In the genomic region with DNA sequence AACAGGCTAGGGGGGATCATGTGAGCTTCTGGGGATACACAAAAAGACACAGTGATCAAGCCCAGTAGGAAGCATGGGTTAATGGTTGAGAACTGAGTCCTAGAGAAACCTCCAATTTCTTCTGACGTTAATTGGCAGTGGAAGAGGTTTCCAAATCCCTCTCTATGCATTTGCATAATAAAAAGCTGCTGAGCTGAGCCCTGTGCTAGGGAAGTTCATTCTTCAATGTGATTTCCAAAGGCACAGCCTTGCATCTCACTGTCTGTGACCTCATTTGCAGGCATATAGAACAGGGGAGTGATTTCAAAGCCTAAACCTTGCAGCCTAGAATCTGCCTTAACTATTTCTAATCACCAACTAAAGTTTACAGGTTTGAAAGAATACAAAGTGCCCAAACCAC, we compare ENCODE assay signal across 24 cellular contexts. TPM values are rescaled to one million over a fixed set of nuclear protein-coding genes. Genes with fewer than 3 reads are reported as not detected.
A peak's percentile ranks its signal among the peaks of the same experiment; 100 is the strongest.
DNase-seq lines count a peak whose midpoint lies in the region; ATAC-seq, FAIRE-seq and TF ChIP-seq lines count a peak whose summit lies in the region.
"Had no signal": no experiment of that assay in that cellular context is flagged by ENCODE, and none has a peak within 500 bp of the region (broad histone marks: within the 10 kb centered on the region; RNA-seq: fewer than 3 reads in every experiment).

No MANE protein-coding gene starts in this region.

- no peak overlapping the region for H3K23ac ChIP-seq in H1 (ENCODE audit: insufficient read length)

- no peak overlapping the region for H2BK20ac ChIP-seq in H1 (ENCODE audit: low read length)

- no peak overlapping the region for H2AK5ac ChIP-seq in H1 (ENCODE audit: low read depth, low read length)

- peak overlapping the region in 1 of 2 experiments; percentile 16; a peak in 1 of 4 replicates for H3K4me2 ChIP-seq in H1 (ENCODE audit: insufficient read depth in 1 of 2, low read depth in 2 of 2, low read length in 2 of 2)
- H3K4me2 ChIP-seq: A549 had no signal

- no peak for TF ChIP-seq EP300 in H1 (IDR thresholded peaks at IDR 0.05; ENCODE audit: borderline replicate concordance in 1 of 2, low read depth in 2 of 2, low read length in 2 of 2)

- H2BK120ac ChIP-seq in H1 (replicated peaks; ENCODE audit: low read depth, low read length), result no peak overlapping the region

- intact Hi-C loops in activated CD4-positive, alpha-beta T cell treated with anti-CD3 and anti-CD28 coated beads, Interleukin-2, amount 10 ng/mL, durations not matched to agents 24 days and 14 days (cut with micrococcal nuclease), result no loop called here

- H3K9me3 Mint-ChIP-seq in activated CD4-positive, alpha-beta T cell treated with anti-CD3 and anti-CD28 coated beads, Interleukin-2, amount 10 ng/mL, durations not matched to agents 24 days and 14 days, result no peaks in the 10 kb centered on the region

- no peak overlapping the region for H3K4me3 Mint-ChIP-seq in activated CD4-positive, alpha-beta T cell treated with anti-CD3 and anti-CD28 coated beads, Interleukin-2, amount 10 ng/mL, durations not matched to agents 24 days and 14 days
- H3K4me3 Mint-ChIP-seq: CD8-positive, alpha-beta memory T cell; T-cell had no signal

- no peaks in the 10 kb centered on the region for H3K36me3 Mint-ChIP-seq in activated CD4-positive, alpha-beta T cell treated with anti-CD3 and anti-CD28 coated beads, Interleukin-2, amount 10 ng/mL, durations not matched to agents 24 days and 14 days (ENCODE audit: low read depth)
- H3K36me3 Mint-ChIP-seq: CD8-positive, alpha-beta memory T cell; T-cell had no signal

- H4K91ac ChIP-seq in H1 (replicated peaks; ENCODE audit: insufficient read length, low read length), result no peak overlapping the region

- no peak overlapping the region for H3K27ac ChIP-seq in H1 (ENCODE audit: low read depth, low read length)
- H3K27ac ChIP-seq: A549, HL-60, RWPE1 had no signal

- no peaks in the 10 kb centered on the region for H4K20me1 ChIP-seq in H1 (replicated peaks in 1 of 2; ENCODE audit: control insufficient read depth in 1 of 2, insufficient read depth in 2 of 2, low read length in 2 of 2)

- TF ChIP-seq POLR2A in H1 (IDR thresholded peaks at IDR 0.05; ENCODE audit: control extremely low read depth in 1 of 2, low read depth in 2 of 2, low read length in 2 of 2), result no peak

- H4K5ac ChIP-seq in H1 (ENCODE audit: insufficient read length, low read depth, low read length), result no peak overlapping the region

- no peaks in the 10 kb centered on the region for H3K9me3 ChIP-seq in H1 (ENCODE audit: insufficient read depth in 2 of 2, low read depth in 1 of 2, low read length in 1 of 2)
- H3K9me3 ChIP-seq: A549 had no signal

- H3K4me1 ChIP-seq in H1 (replicated peaks in 1 of 4; ENCODE audit: control insufficient read depth in 3 of 4, insufficient read depth in 4 of 4, low read length in 3 of 4), result peaks cover 0 to 14% (median 4%) of the 10 kb centered on the region in 4 experiments; a peak in 3 of 7 replicates
- H3K4me1 ChIP-seq: A549 had no signal

- no peaks in the 10 kb centered on the region for H3K79me2 ChIP-seq in H1 (ENCODE audit: control insufficient read depth in 1 of 2, insufficient read depth in 2 of 2, low read length in 2 of 2)

- POLR2A ChIA-PET in H1 (lab: Charles Lee; ENCODE audit: partially characterized antibody), result no interaction called here

- no peaks in the 10 kb centered on the region for H3K27me3 ChIP-seq in H1 (replicated peaks in 1 of 4; ENCODE audit: control insufficient read depth in 3 of 4, extremely low read depth in 1 of 4, insufficient read depth in 3 of 4, low read length in 3 of 4)

- no peak overlapping the region for H2BK5ac ChIP-seq in H1 (ENCODE audit: low read depth, low read length)

- H2BK12ac ChIP-seq in H1 (ENCODE audit: low read depth, low read length), result no peak overlapping the region

- TF ChIP-seq RAD21 in H1 (IDR thresholded peaks at IDR 0.05 in 1 of 2, conservative IDR thresholded peaks at IDR 0.05 in 1 of 2; ENCODE audit: low read depth in 2 of 2, low read length in 2 of 2), result no peak

- no peaks in the 10 kb centered on the region for H3K36me3 ChIP-seq in H1 (ENCODE audit: control insufficient read depth in 2 of 4, insufficient read depth in 4 of 4, low read length in 3 of 4)

- no peak overlapping the region for H3K18ac ChIP-seq in H1 (ENCODE audit: extremely low read depth, low read length)

- no peaks in the 10 kb centered on the region for H3K4me1 Mint-ChIP-seq in activated CD4-positive, alpha-beta T cell treated with anti-CD3 and anti-CD28 coated beads, Interleukin-2, amount 10 ng/mL, durations not matched to agents 24 days and 14 days
- H3K4me1 Mint-ChIP-seq: CD8-positive, alpha-beta memory T cell; T-cell had no signal

- peak; percentile 15 for DNase-seq in activated CD4-positive, alpha-beta T cell treated with anti-CD3 and anti-CD28 coated beads, Interleukin-2, amount 10 ng/mL, durations not matched to agents 24 days and 14 days
- DNase-seq in activated CD4-positive, alpha-beta T cell treated with anti-CD3 and anti-CD28 coated beads for 48 hours, result no peak
- DNase-seq in M059J (ENCODE audit: low read depth) (peak; percentile 18), H1 (ENCODE audit: low read depth in 1 of 2, low spot score in 2 of 2) (no peak)
- no peak for DNase-seq in activated effector memory CD4-positive, alpha-beta T cell treated with Interleukin-2 at 50 U/mL for 16 hours
- DNase-seq: AML-193; C1 segment of cervical spinal cord; CD8-positive, alpha-beta memory T cell; DMS153; GOT3; HCEC 1CT; NCI-H1092 treated with DMSO at 0.1 percent for 48 hours; NCI-H1436; NCI-H187; NCI-H2081 treated with DMSO at 0.1 percent for 48 hours; SHP77; T-cell had no signal

- H3K9ac ChIP-seq in H1 (replicated peaks in 1 of 4; ENCODE audit: extremely low read depth in 1 of 4, low read depth in 3 of 4, low read length in 3 of 4), result no peak overlapping the region

- no peak overlapping the region for H2AFZ ChIP-seq in H1 (ENCODE audit: low read length)

- WGBS in H1 (ENCODE audit: extremely low coverage in 1 of 2, insufficient coverage in 1 of 2, insufficient read length in 1 of 2, insufficient replicate concordance in 2 of 2, low coverage in 1 of 2, low lambda C conversion rate in 2 of 2, missing lambda C conversion rate in 1 of 2), 2 experiments, result 0% methylated on average over 1 of the region's 1 CpG; no CpG with 5 or more reads in 1 of the 2 experiments

- ATAC-seq in HG02852 (IDR thresholded peaks at IDR 0.05; ENCODE audit: unreplicated experiment) (no peak), GM21367 (IDR thresholded peaks at IDR 0.05; ENCODE audit: unreplicated experiment) (no peak)
- ATAC-seq: A549, Panc1, T-cell had no signal

- H2BK15ac ChIP-seq in H1 (ENCODE audit: low read length), result no peak overlapping the region

- H3K27ac Mint-ChIP-seq in activated CD4-positive, alpha-beta T cell treated with anti-CD3 and anti-CD28 coated beads, Interleukin-2, amount 10 ng/mL, durations not matched to agents 24 days and 14 days, result no peak overlapping the region
- H3K27ac Mint-ChIP-seq: CD8-positive, alpha-beta memory T cell; T-cell had no signal

- H3K23me2 ChIP-seq in H1 (ENCODE audit: low read depth, low read length), result no peaks in the 10 kb centered on the region

- H3K14ac ChIP-seq in H1 (ENCODE audit: insufficient read length), result no peak overlapping the region

- H3K79me1 ChIP-seq in H1 (ENCODE audit: low read depth, low read length), result no peaks in the 10 kb centered on the region

- TF ChIP-seq CTCF in H1 (IDR thresholded peaks at IDR 0.05; ENCODE audit: control extremely low read depth in 1 of 3, insufficient read depth in 1 of 3, low read depth in 1 of 3, low read length in 3 of 3), result no peak

- no peaks in the 10 kb centered on the region for H3K27me3 Mint-ChIP-seq in activated CD4-positive, alpha-beta T cell treated with anti-CD3 and anti-CD28 coated beads, Interleukin-2, amount 10 ng/mL, durations not matched to agents 24 days and 14 days
- H3K27me3 Mint-ChIP-seq: CD8-positive, alpha-beta memory T cell; T-cell had no signal

- no peak overlapping the region for H4K8ac ChIP-seq in H1 (ENCODE audit: extremely low read depth, insufficient read depth, low read length)

- CTCF ChIA-PET in H1 (lab: Charles Lee; ENCODE audit: partially characterized antibody), result interaction anchor here (0.6 to 1.3 kb wide), 3 partner anchors 13 to 385 kb away, joined by 3 to 7 read pairs (median 3); no protein-coding TSS in a partner anchor

- H3K56ac ChIP-seq in H1 (replicated peaks; ENCODE audit: insufficient read length, low read depth, low read length), result no peak overlapping the region

- no peak overlapping the region for H3K4me3 ChIP-seq in H1 (ENCODE audit: extremely low read depth in 1 of 4, insufficient read depth in 2 of 4, low read depth in 3 of 4, low read length in 4 of 4)
- H3K4me3 ChIP-seq: A549 had no signal

- H3K4ac ChIP-seq in H1 (replicated peaks; ENCODE audit: insufficient read length, low read depth, low read length), result no peak overlapping the region

- peak; percentile 45 for FAIRE-seq in H1 (lab: Jason Lieb, UNC)
- FAIRE-seq: A549, G401.6 had no signal

TF ChIP-seq in H1, 55 proteins besides CTCF, POLR2A, EP300 and RAD21:
- TF ChIP-seq POLR2AphosphoS5 (IDR thresholded peaks at IDR 0.05; ENCODE audit: low read depth, low read length), result no peak
- TF ChIP-seq, protein P1, sequence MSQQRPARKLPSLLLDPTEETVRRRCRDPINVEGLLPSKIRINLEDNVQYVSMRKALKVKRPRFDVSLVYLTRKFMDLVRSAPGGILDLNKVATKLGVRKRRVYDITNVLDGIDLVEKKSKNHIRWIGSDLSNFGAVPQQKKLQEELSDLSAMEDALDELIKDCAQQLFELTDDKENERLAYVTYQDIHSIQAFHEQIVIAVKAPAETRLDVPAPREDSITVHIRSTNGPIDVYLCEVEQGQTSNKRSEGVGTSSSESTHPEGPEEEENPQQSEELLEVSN (IDR thresholded peaks at IDR 0.05), result no peak
- no peak for TF ChIP-seq TAF7 (optimal IDR thresholded peaks at IDR 0.05; ENCODE audit: borderline replicate concordance, low read depth, low read length)
- no peak for TF ChIP-seq BRCA1 (IDR thresholded peaks at IDR 0.05; ENCODE audit: low read depth, low read length)
- no peak for TF ChIP-seq RXRA (IDR thresholded peaks at IDR 0.05; ENCODE audit: insufficient read depth, low read depth, low read length)
- no peak for TF ChIP-seq YY1 (IDR thresholded peaks at IDR 0.05; ENCODE audit: low read depth, low read length)
TF ChIP-seq in H1: peak in this region for 0.

RNA-seq across cellular contexts. Expression of a gene that starts 0.8 kb away (rescaled TPM):
- total RNA-seq in activated CD4-positive, alpha-beta T cell treated with anti-CD3 and anti-CD28 coated beads, Interleukin-2, amount 10 ng/mL, durations not matched to agents 24 days and 14 days, result not detected in 2 replicates
- 2.2 and 3.0 TPM in 2 replicates for total RNA-seq in M059J (2014; rRNA removed; shearing (Covaris generic))
- 0.50 and 0.73 TPM in 2 replicates for total RNA-seq in H1 (2021; fragmentation: NEBNext Ultra II Directional; extraction: Animal tissue kit (Norgen Biotek cat#: 25700))
- 0.06 and 0.30 TPM in 2 replicates for polyA plus RNA-seq in H1 (2011; rRNA removed)
- 0.39 TPM for polyA plus RNA-seq in H1 (2011; cell fraction: cytosol; rRNA removed)
- 0.53 TPM for polyA plus RNA-seq in H1 (2011; cell fraction: nucleus; rRNA removed)
- polyA plus RNA-seq in H1 (2012, experiment 1 of 2), result 0.19 to 0.50 TPM (median 0.46 TPM) in 4 replicates
- 0.07 TPM for polyA plus RNA-seq in H1 (2012, experiment 2 of 2)
- polyA plus RNA-seq in H1 (2013, experiment 1 of 2), result 0.22 TPM
- 0.20 TPM for polyA plus RNA-seq in H1 (2013, experiment 2 of 2)
- polyA minus RNA-seq in H1 (2011; rRNA and poly(A)+ RNA removed), result 0.35 and 1.2 TPM in 2 replicates
- 0.22 TPM for polyA minus RNA-seq in H1 (2011; cell fraction: cytosol; rRNA and poly(A)+ RNA removed)
- polyA minus RNA-seq in H1 (2011; cell fraction: nucleus; rRNA and poly(A)+ RNA removed), result 1.7 TPM
- total RNA-seq: CD8-positive, alpha-beta memory T cell had no signal
- polyA plus RNA-seq: CD8-positive, alpha-beta memory T cell had no signal

Comparison
In these comparisons a context has a peak if more than half of its experiments do, and no peak if none do; other contexts are left out.
1. DNase-seq: peak in activated CD4-positive, alpha-beta T cell treated with anti-CD3 and anti-CD28 coated beads, Interleukin-2, amount 10 ng/mL, durations not matched to agents 24 days and 14 days (single experiment) and M059J (single experiment); none in activated CD4-positive, alpha-beta T cell treated with anti-CD3 and anti-CD28 coated beads for 48 hours (single experiment), H1 (0 of 2) and activated effector memory CD4-positive, alpha-beta T cell treated with Interleukin-2 at 50 U/mL for 16 hours (single experiment).